Comparison of ENCODE assay signal across 8 cellular contexts in genomic region chr6:28977351-28978136, GRCh38. TPM values are rescaled to one million over a fixed set of nuclear protein-coding genes. Genes with fewer than 3 reads are reported as not detected.
A peak's percentile ranks its signal among the peaks of the same experiment; 100 is the strongest.
DNase-seq lines count a peak whose midpoint lies in the region; ATAC-seq and TF ChIP-seq lines count a peak whose summit lies in the region.

No MANE protein-coding gene starts in this region.

- 24 to 34% methylated on average over 22 to 52 of the region's 52 CpGs for WGBS in endodermal cell (ENCODE audit: insufficient coverage in 1 of 2, insufficient read length in 1 of 2), 2 experiments

- H3K9me3 Mint-ChIP-seq in endodermal cell (no peaks in the 10 kb centered on the region), neural progenitor cell (peaks cover 5% of the 10 kb centered on the region)

- H3K36me3 ChIP-seq in endodermal cell (ENCODE audit: control insufficient read depth, insufficient read depth, low read length) (no peaks in the 10 kb centered on the region), neural progenitor cell (no peaks in the 10 kb centered on the region)

- peak overlapping the region; percentile 63 for H3K4me3 Mint-ChIP-seq in endodermal cell
- peak overlapping the region; percentile 68 for H3K4me3 Mint-ChIP-seq in neural progenitor cell

- H3K4me3 ChIP-seq in endodermal cell (ENCODE audit: low read length) (peak overlapping the region; percentile 71), neural progenitor cell (peak overlapping the region; percentile 41)

- H3K36me3 Mint-ChIP-seq in endodermal cell (ENCODE audit: low read depth) = no peaks in the 10 kb centered on the region
- peaks cover 5% of the 10 kb centered on the region for H3K36me3 Mint-ChIP-seq in neural progenitor cell

- H3K27ac ChIP-seq in endodermal cell (ENCODE audit: low read depth, low read length) (no peak overlapping the region), neural progenitor cell (no peak overlapping the region)

- TF ChIP-seq CTCF in endodermal cell (conservative IDR thresholded peaks at IDR 0.05) (no peak), neural progenitor cell (IDR thresholded peaks at IDR 0.05) (no peak)

- H3F3A ChIP-seq in neural progenitor cell (ENCODE audit: low read depth) = peaks cover 7% of the 10 kb centered on the region

- H3K27me3 ChIP-seq in endodermal cell (ENCODE audit: control insufficient read depth, insufficient read depth, low read length, poor library complexity, severe bottlenecking) (peaks cover 28% of the 10 kb centered on the region), neural progenitor cell (peaks cover 47% of the 10 kb centered on the region)

- DNase-seq in GM04503 (ENCODE audit: low read depth) = peak; percentile 68
- DNase-seq in SKM-1 treated with dmso at 0.1 percent for 144 hours (lab: John Stamatoyannopoulos, UW; ENCODE audit: unreplicated experiment) = peak; percentile 81
- peak; percentile 79 for DNase-seq in endodermal cell
- DNase-seq in neural progenitor cell (ENCODE audit: low spot score) = peak; percentile 51
- DNase-seq in UCSD-AML1 (lab: John Stamatoyannopoulos, UW; ENCODE audit: unreplicated experiment) = no peak
- no peak for DNase-seq in SHP77 (lab: John Stamatoyannopoulos, UW)
- DNase-seq in DMS114 treated with DMSO at 0.1 percent for 48 hours (lab: John Stamatoyannopoulos, UW; ENCODE audit: unreplicated experiment) = no peak

- H3K4me1 Mint-ChIP-seq in endodermal cell (peaks cover 19% of the 10 kb centered on the region), neural progenitor cell (peaks cover 20% of the 10 kb centered on the region)

- H3K27ac Mint-ChIP-seq in endodermal cell (peak overlapping the region; percentile 31), neural progenitor cell (no peak overlapping the region)

- no peaks in the 10 kb centered on the region for H4K20me1 ChIP-seq in neural progenitor cell (ENCODE audit: low read depth)

- H3K4me1 ChIP-seq in endodermal cell (ENCODE audit: control insufficient read depth, insufficient read depth, low read length) = peaks cover 5% of the 10 kb centered on the region
- peaks cover 4% of the 10 kb centered on the region for H3K4me1 ChIP-seq in neural progenitor cell

- no peaks in the 10 kb centered on the region for H3K9me3 ChIP-seq in endodermal cell (ENCODE audit: control insufficient read depth, low read length)
- H3K9me3 ChIP-seq in neural progenitor cell (ENCODE audit: low read depth) = no peaks in the 10 kb centered on the region

- no peaks in the 10 kb centered on the region for H3K79me2 ChIP-seq in neural progenitor cell (ENCODE audit: low read depth)

- H3K27me3 Mint-ChIP-seq in endodermal cell (ENCODE audit: insufficient read depth) (peaks cover 22% of the 10 kb centered on the region), neural progenitor cell (ENCODE audit: insufficient read depth, low read depth) (peaks cover 27% of the 10 kb centered on the region)

- H2AFZ ChIP-seq in neural progenitor cell (replicated peaks) = peak overlapping the region; percentile 32

- peak overlapping the region; percentile 61 for H3K4me2 ChIP-seq in neural progenitor cell

- no peak for ATAC-seq in GM21423 (IDR thresholded peaks at IDR 0.05; ENCODE audit: unreplicated experiment)

- H3K9ac ChIP-seq in endodermal cell (ENCODE audit: extremely low read depth, low read length, poor library complexity, severe bottlenecking) = no peak overlapping the region
- H3K9ac ChIP-seq in neural progenitor cell = no peak overlapping the region

RNA-seq across cellular contexts. Expression of gene ZNF311, which starts 27.6 kb away (rescaled TPM):
- total RNA-seq in endodermal cell = 1 to 10 TPM; 2.2 to 6.5 TPM
- polyA plus RNA-seq in endodermal cell (2013, experiment 1 of 2) = 0.53 TPM
- polyA plus RNA-seq in endodermal cell (2013, experiment 2 of 2) = 0.46 TPM
- 1.9 and 2.0 TPM in 2 replicates for total RNA-seq in neural progenitor cell (ENCODE audit: low replicate concordance)

RNA-seq across cellular contexts. Expression of gene TRIM27, which starts 53.8 kb away (rescaled TPM):
- total RNA-seq in endodermal cell = 10 to 100 TPM; 81.8 to 82.7 TPM
- polyA plus RNA-seq in endodermal cell (2013, experiment 1 of 2) = 53.4 TPM
- polyA plus RNA-seq in endodermal cell (2013, experiment 2 of 2) = 50.1 TPM
- total RNA-seq in neural progenitor cell (ENCODE audit: low replicate concordance) = 69.0 and 94.5 TPM in 2 replicates

Comparison
In these comparisons a context has a peak if more than half of its experiments do, and no peak if none do; other contexts are left out.
1. DNase-seq: peak in GM04503 (single experiment), SKM-1 treated with dmso at 0.1 percent for 144 hours (single experiment), endodermal cell (single experiment) and neural progenitor cell (single experiment); none in UCSD-AML1 (single experiment), SHP77 (0 of 2) and DMS114 treated with DMSO at 0.1 percent for 48 hours (single experiment).